Comparison of ENCODE assay signal across 18 cellular contexts in genomic region chr6:69914015-69914485, GRCh38. TPM values are rescaled to one million over a fixed set of nuclear protein-coding genes. Genes with fewer than 3 reads are reported as not detected.
A peak's percentile ranks its signal among the peaks of the same experiment; 100 is the strongest.
DNase-seq lines count a peak whose midpoint lies in the region; ATAC-seq, FAIRE-seq and TF ChIP-seq lines count a peak whose summit lies in the region.
"Had no signal": no experiment of that assay in that cellular context is flagged by ENCODE, and none has a peak within 500 bp of the region (broad histone marks: within the 10 kb centered on the region; RNA-seq: fewer than 3 reads in every experiment).

No MANE protein-coding gene starts in this region.

- 0 out of 2 replicates have a peak overlapping the region, but pooled peaks have one; percentile 28 for H2AFZ ChIP-seq in K562 (ENCODE audit: low read depth, low read length)

- H3K79me2 ChIP-seq in K562 (ENCODE audit: control insufficient read depth, insufficient read depth, low read length) = no peaks in the 10 kb centered on the region

- CTCF ChIA-PET in K562 (lab: Yijun Ruan, JAX; ENCODE audit: low intra/inter-chr PET ratio) = no interaction called here

- DNase-seq in COR-L47 (lab: John Stamatoyannopoulos, UW) (peak; percentile 3), NCI-H1105 (lab: John Stamatoyannopoulos, UW) (peak; percentile 9), K562 (ENCODE audit: extremely low read depth in 1 of 4, low spot score in 3 of 4) (no peak), posterior cingulate gyrus (no peak), NCI-H1417 treated with DMSO at 0.1 percent for 48 hours (lab: John Stamatoyannopoulos, UW) (no peak), prostate gland (ENCODE audit: low spot score) (no peak)
- DNase-seq: activated CD4-positive, alpha-beta T cell treated with anti-CD3 and anti-CD28 coated beads for 1 hour; activated T-cell treated with anti-CD3 and anti-CD28 coated beads, Interleukin-2, amount 50 U/mL, for 1 hour; DND-41; pancreas; thyroid gland had no signal

- TF ChIP-seq CTCF in K562 (IDR thresholded peaks at IDR 0.05 in 2 of 3, conservative IDR thresholded peaks at IDR 0.05 in 1 of 3; ENCODE audit: insufficient read depth in 2 of 3, low read depth in 1 of 3, low read length in 3 of 3) (no peak), nephron (IDR thresholded peaks at IDR 0.05; ENCODE audit: unreplicated experiment in 3 of 3) (peak in 1 of 3 experiments; percentile 8), prostate gland (IDR thresholded peaks at IDR 0.05) (no peak)

- H3K9me3 ChIP-seq in K562 (replicated peaks; ENCODE audit: control insufficient read depth, insufficient read depth, low read depth, low read length) (no peaks in the 10 kb centered on the region), prostate gland (no peaks in the 10 kb centered on the region)
- H3K9me3 ChIP-seq: esophagus muscularis mucosa, pancreas, thyroid gland had no signal

- BruUV-seq in K562 (replicated peaks; lab: Mats Ljungman, UMichigan) = no TSS peak

- no peak overlapping the region for H3K4me3 Mint-ChIP-seq in nephron

- peak; percentile 58 for FAIRE-seq in K562 (lab: Jason Lieb, UNC)
- FAIRE-seq: colon, pancreas, RCC 7860 had no signal

- POLR2A ChIA-PET in K562 (lab: Yijun Ruan, JAX) = interaction anchor here (1.1 kb wide), 1 partner anchor 9 kb away, joined by 3 read pairs; no protein-coding TSS in a partner anchor

- no peak overlapping the region for H3K4me2 ChIP-seq in K562 (ENCODE audit: insufficient read depth, low read length)

- H3K4me3 ChIP-seq in K562 = no peak overlapping the region
- no peak overlapping the region for H3K4me3 ChIP-seq in prostate gland
- H3K4me3 ChIP-seq: esophagus muscularis mucosa, pancreas, thyroid gland had no signal

- intact Hi-C loops in K562 (cut with micrococcal nuclease) = no loop called here
- intact Hi-C loops in posterior cingulate gyrus (cut with DNase I) = no loop called here
- intact Hi-C loops in prostate gland (cut with DNase I) = no loop called here

- H3K27ac ChIP-seq in K562 (ENCODE audit: extremely low read depth, low read depth, low read length) (no peak overlapping the region), prostate gland (no peak overlapping the region)
- H3K27ac ChIP-seq: pancreas, thyroid gland had no signal

- no peaks in the 10 kb centered on the region for H3K4me1 ChIP-seq in K562 (replicated peaks in 1 of 2; ENCODE audit: control insufficient read depth in 2 of 2, insufficient read depth in 2 of 2, low read length in 2 of 2)
- H3K4me1 ChIP-seq in prostate gland (replicated peaks) = no peaks in the 10 kb centered on the region
- H3K4me1 ChIP-seq: pancreas, thyroid gland had no signal

- H3K9me1 ChIP-seq in K562 (ENCODE audit: control insufficient read depth, insufficient read depth, low read length) = no peaks in the 10 kb centered on the region

- 3% methylated on average over 2 of the region's 2 CpGs for WGBS in K562 (ENCODE audit: insufficient coverage, low coverage, missing lambda C conversion rate)
- 43% methylated on average over 2 of the region's 2 CpGs for WGBS in prostate gland

- TF ChIP-seq RAD21 in K562 (CRISPR knock-in tag; conservative IDR thresholded peaks at IDR 0.05 in 1 of 2, IDR thresholded peaks at IDR 0.05 in 1 of 2) = no peak; a peak in 1 of 4 replicates

- TF ChIP-seq POLR2A in K562 (conservative IDR thresholded peaks at IDR 0.05) (no peak), prostate gland (IDR thresholded peaks at IDR 0.05) (no peak)

- H3K9me3 Mint-ChIP-seq in nephron = no peaks in the 10 kb centered on the region

- no peaks in the 10 kb centered on the region for H3K36me3 Mint-ChIP-seq in nephron (ENCODE audit: low read depth)

- no peak for TF ChIP-seq EP300 in K562 (IDR thresholded peaks at IDR 0.05; ENCODE audit: low read length)

- H3K36me3 ChIP-seq in K562 (ENCODE audit: control insufficient read depth, insufficient read depth, low read length) (no peaks in the 10 kb centered on the region), prostate gland (no peaks in the 10 kb centered on the region)
- H3K36me3 ChIP-seq: esophagus muscularis mucosa, pancreas, thyroid gland had no signal

- peak overlapping the region; percentile 4 to 88 (median 46) for H3K27ac Mint-ChIP-seq in nephron

- H3K27me3 Mint-ChIP-seq in nephron (ENCODE audit: low read depth) = no peaks in the 10 kb centered on the region

- H4K20me1 ChIP-seq in K562 (replicated peaks; ENCODE audit: control insufficient read depth, insufficient read depth, low read length) = no peaks in the 10 kb centered on the region

- no peak overlapping the region for H3K9ac ChIP-seq in K562 (ENCODE audit: insufficient read depth in 1 of 2, low read depth in 2 of 2, low read length in 2 of 2)

- no peak for ATAC-seq in K562
- no peak for ATAC-seq in HG02798 (IDR thresholded peaks at IDR 0.05; ENCODE audit: poor library complexity, unreplicated experiment)
- ATAC-seq: pancreas had no signal

- in situ Hi-C loops in K562 (cut with MboI) = no loop called here

- H3K4me1 Mint-ChIP-seq in nephron = peaks cover 20% of the 10 kb centered on the region

- H3K27me3 ChIP-seq in K562 (ENCODE audit: control insufficient read depth in 2 of 2, insufficient read depth in 2 of 2, low read length in 2 of 2) = 0 out of 5 replicates have a peak, but pooled peaks cover 0 to 5% of the 10 kb centered on the region in 2 experiments
- H3K27me3 ChIP-seq in prostate gland (replicated peaks; ENCODE audit: insufficient read depth) = no peaks in the 10 kb centered on the region
- H3K27me3 ChIP-seq: esophagus muscularis mucosa, pancreas, thyroid gland had no signal

TF ChIP-seq in K562, 482 proteins besides CTCF, POLR2A, EP300 and RAD21:
- TF ChIP-seq SMARCA5 (IDR thresholded peaks at IDR 0.05) (no peak), ZNF512 (tag; IDR thresholded peaks at IDR 0.05) (no peak), NCOA2 (IDR thresholded peaks at IDR 0.05; ENCODE audit: partially characterized antibody in 2 of 2) (no peak), RBM17 (IDR thresholded peaks at IDR 0.05; ENCODE audit: borderline replicate concordance, low read depth, low read length) (no peak), CXXC5 (CRISPR knock-in tag; IDR thresholded peaks at IDR 0.05) (no peak)

RNA-seq across cellular contexts. Expression of gene COL19A1, which starts 47.7 kb away (rescaled TPM):
- not detected in 2 replicates for total RNA-seq in K562 (2011; cell fraction: chromatin; rRNA removed; ENCODE audit: low replicate concordance)
- total RNA-seq in K562 (2011; cell fraction: nucleolus; rRNA removed) = not detected in 2 replicates
- not detected in 2 replicates for total RNA-seq in K562 (2011; cell fraction: nucleoplasm; rRNA removed)
- total RNA-seq in K562 (2014; rRNA removed) = not detected in 2 replicates
- not detected in 2 replicates for total RNA-seq in K562 (2014; rRNA removed; fragmentation: Illumina TruSeq; extraction: Trizol)
- not detected in 2 replicates for total RNA-seq in K562 (2015; rRNA removed; fragmentation: Illumina TruSeq; extraction: Trizol)
- total RNA-seq in K562 (2021) = not detected in 2 replicates
- polyA plus RNA-seq in K562 (2011; rRNA removed) = not detected in 2 replicates
- polyA plus RNA-seq in K562 (2011; cell fraction: cytosol; rRNA removed) = not detected in 2 replicates
- not detected in 2 replicates for polyA plus RNA-seq in K562 (2011; cell fraction: nucleus; rRNA removed)
- 0.10 TPM in 1 of 2 replicates, not detected in the other for polyA plus RNA-seq in K562 (2012)
- not detected in 2 replicates for polyA plus RNA-seq in K562 (2014; fragmentation: Illumina TruSeq; extraction: Trizol)
- not detected for polyA plus RNA-seq in K562 (2014; fragmentation: Nextera tagmentation; extraction: Ambion mirVana)
- polyA plus RNA-seq in K562 (2014; rRNA removed) = not detected in 2 replicates
- polyA minus RNA-seq in K562 (2011; rRNA and poly(A)+ RNA removed) = not detected in 2 replicates
- polyA minus RNA-seq in K562 (2011; cell fraction: cytosol; rRNA and poly(A)+ RNA removed) = not detected in 2 replicates
- not detected in 2 replicates for polyA minus RNA-seq in K562 (2011; cell fraction: nucleus; rRNA and poly(A)+ RNA removed)
- total RNA-seq in prostate gland = under 1 TPM; 0.14 to 0.45 TPM
- total RNA-seq: lung microvascular endothelial cell; T-helper 1 cell treated with Interleukin-12 subunit alpha and Interleukin-12 subunit beta and Interleukin-4 antibody, amounts not matched to agents 30 ng/mL and 1 ng/mL, for 36 hours; thyroid gland had no signal

Comparison
In these comparisons a context has a peak if more than half of its experiments do, and no peak if none do; other contexts are left out.
1. DNase-seq: peak in COR-L47 (single experiment) and NCI-H1105 (single experiment); none in K562 (0 of 4), posterior cingulate gyrus (0 of 10), NCI-H1417 treated with DMSO at 0.1 percent for 48 hours (single experiment) and prostate gland (single experiment).